In the genomic region with DNA sequence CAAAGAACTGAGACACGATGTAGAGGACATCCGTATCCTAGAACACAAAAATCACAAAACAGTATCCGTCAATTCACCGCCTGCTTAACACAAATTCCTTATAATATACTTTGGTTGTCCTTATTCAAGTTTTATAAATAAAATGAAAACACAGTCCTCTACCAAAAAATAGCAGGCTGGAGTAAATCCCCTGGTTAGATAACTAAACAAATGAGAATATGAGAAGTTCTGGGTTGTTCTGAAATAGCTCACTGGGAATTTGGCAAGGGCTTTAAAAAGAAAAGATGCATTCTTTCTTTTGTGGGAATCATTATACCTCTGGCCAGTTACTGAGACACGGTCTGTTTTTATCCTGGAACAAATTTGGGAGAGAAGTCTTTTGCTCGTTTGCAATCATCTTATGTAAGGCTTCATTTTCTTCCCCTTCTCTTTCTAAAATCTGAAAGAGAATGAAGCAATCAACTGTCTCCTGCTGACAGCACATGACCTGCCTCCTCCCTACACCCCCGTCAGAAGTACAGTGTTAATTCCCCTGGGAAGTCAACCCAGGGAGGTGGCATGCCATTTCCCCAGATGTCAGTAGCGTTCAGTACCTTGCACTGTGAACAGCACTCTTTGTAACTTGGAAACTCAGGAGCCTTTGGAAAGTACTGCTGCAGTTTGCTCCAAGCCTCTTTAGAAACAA, we compare ENCODE assay signal across 1 cellular context.
A peak's percentile ranks its signal among the peaks of the same experiment; 100 is the strongest.
TF ChIP-seq lines count a peak whose summit lies in the region.

No MANE protein-coding gene starts in this region.

TF ChIP-seq in SK-N-SH, 30 proteins besides CTCF, POLR2A, EP300 and RAD21 (continued from another document):
- TF ChIP-seq, protein P1, sequence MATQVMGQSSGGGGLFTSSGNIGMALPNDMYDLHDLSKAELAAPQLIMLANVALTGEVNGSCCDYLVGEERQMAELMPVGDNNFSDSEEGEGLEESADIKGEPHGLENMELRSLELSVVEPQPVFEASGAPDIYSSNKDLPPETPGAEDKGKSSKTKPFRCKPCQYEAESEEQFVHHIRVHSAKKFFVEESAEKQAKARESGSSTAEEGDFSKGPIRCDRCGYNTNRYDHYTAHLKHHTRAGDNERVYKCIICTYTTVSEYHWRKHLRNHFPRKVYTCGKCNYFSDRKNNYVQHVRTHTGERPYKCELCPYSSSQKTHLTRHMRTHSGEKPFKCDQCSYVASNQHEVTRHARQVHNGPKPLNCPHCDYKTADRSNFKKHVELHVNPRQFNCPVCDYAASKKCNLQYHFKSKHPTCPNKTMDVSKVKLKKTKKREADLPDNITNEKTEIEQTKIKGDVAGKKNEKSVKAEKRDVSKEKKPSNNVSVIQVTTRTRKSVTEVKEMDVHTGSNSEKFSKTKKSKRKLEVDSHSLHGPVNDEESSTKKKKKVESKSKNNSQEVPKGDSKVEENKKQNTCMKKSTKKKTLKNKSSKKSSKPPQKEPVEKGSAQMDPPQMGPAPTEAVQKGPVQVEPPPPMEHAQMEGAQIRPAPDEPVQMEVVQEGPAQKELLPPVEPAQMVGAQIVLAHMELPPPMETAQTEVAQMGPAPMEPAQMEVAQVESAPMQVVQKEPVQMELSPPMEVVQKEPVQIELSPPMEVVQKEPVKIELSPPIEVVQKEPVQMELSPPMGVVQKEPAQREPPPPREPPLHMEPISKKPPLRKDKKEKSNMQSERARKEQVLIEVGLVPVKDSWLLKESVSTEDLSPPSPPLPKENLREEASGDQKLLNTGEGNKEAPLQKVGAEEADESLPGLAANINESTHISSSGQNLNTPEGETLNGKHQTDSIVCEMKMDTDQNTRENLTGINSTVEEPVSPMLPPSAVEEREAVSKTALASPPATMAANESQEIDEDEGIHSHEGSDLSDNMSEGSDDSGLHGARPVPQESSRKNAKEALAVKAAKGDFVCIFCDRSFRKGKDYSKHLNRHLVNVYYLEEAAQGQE (IDR thresholded peaks at IDR 0.05; ENCODE audit: low read depth, low read length) = peak; percentile 64; the same call in 1 of the 2 replicates
- TF ChIP-seq ELF1 (IDR thresholded peaks at IDR 0.05) = no peak
